ENCODE assay signal across 24 cellular contexts in genomic region chr2:75527676-75528075, GRCh38. TPM values are rescaled to one million over a fixed set of nuclear protein-coding genes. Genes with fewer than 3 reads are reported as not detected.
"Had no signal": no experiment of that assay in that cellular context is flagged by ENCODE, and none has a peak within 500 bp of the region (broad histone marks: within the 10 kb centered on the region; RNA-seq: fewer than 3 reads in every experiment).

No MANE protein-coding gene starts in this region.

- H3K9me3 Mint-ChIP-seq: activated naive CD4-positive, alpha-beta T cell treated with anti-CD3 and anti-CD28 coated beads, Interleukin-2, amount 50 U/mL, for 24 hours; activated T-cell treated with anti-CD3 and anti-CD28 coated beads, Interleukin-2, amount 50 U/mL, for 72 hours; endodermal cell; naive B cell; neural progenitor cell; stimulated activated naive CD8-positive, alpha-beta T cell treated with anti-CD3 and anti-CD28 coated beads, Interleukin-15, amount 100 ng/mL, for 72 hours; T-helper 1 cell treated with Interleukin-12 subunit alpha and Interleukin-12 subunit beta and Interleukin-4 antibody, amounts not matched to agents 30 μg/mL and 1 μg/mL, for 36 hours had no signal

- H3K4me2 ChIP-seq: neural progenitor cell had no signal

- DNase-seq: activated CD4-positive, alpha-beta T cell treated with anti-CD3 and anti-CD28 coated beads for 1 hour; activated effector memory CD4-positive, alpha-beta T cell treated with anti-CD3 and anti-CD28 coated beads, Interleukin-2, amount 50 U/mL, for 16 hours; activated T-cell treated with anti-CD3 and anti-CD28 coated beads, Interleukin-2, amount 50 U/mL, for 72 hours; hypothalamus; left lung; mucosa of descending colon; naive B cell; ovary; psoas muscle; right cardiac atrium; small intestine; stimulated activated CD4-positive, alpha-beta T cell treated with anti-CD3 and anti-CD28 coated beads, Interleukin-4, amount 100 ng/mL, for 1 hour; stimulated activated naive CD8-positive, alpha-beta T cell treated with anti-CD3 and anti-CD28 coated beads, Interleukin-15, amount 100 ng/mL, for 72 hours; transverse colon; WERI-Rb-1 had no signal

- H3K4me1 Mint-ChIP-seq: activated naive CD4-positive, alpha-beta T cell treated with anti-CD3 and anti-CD28 coated beads, Interleukin-2, amount 50 U/mL, for 24 hours; naive B cell; stimulated activated naive CD8-positive, alpha-beta T cell treated with anti-CD3 and anti-CD28 coated beads, Interleukin-15, amount 100 ng/mL, for 72 hours had no signal

- H3K4me1 ChIP-seq: left lung, neural progenitor cell, psoas muscle, suprapubic skin, transverse colon had no signal

- H2AFZ ChIP-seq: neural progenitor cell had no signal

- H3K36me3 Mint-ChIP-seq: activated naive CD4-positive, alpha-beta T cell treated with anti-CD3 and anti-CD28 coated beads, Interleukin-2, amount 50 U/mL, for 24 hours; naive B cell had no signal

- FAIRE-seq: colon, frontal cortex, small intestine had no signal

- H3K4me3 Mint-ChIP-seq: activated naive CD4-positive, alpha-beta T cell treated with anti-CD3 and anti-CD28 coated beads, Interleukin-2, amount 50 U/mL, for 24 hours; activated T-cell treated with anti-CD3 and anti-CD28 coated beads, Interleukin-2, amount 50 U/mL, for 72 hours; endodermal cell; naive B cell; neural progenitor cell; stimulated activated naive CD8-positive, alpha-beta T cell treated with anti-CD3 and anti-CD28 coated beads, Interleukin-15, amount 100 ng/mL, for 72 hours; T-helper 1 cell treated with Interleukin-12 subunit alpha and Interleukin-12 subunit beta and Interleukin-4 antibody, amounts not matched to agents 30 μg/mL and 1 μg/mL, for 36 hours had no signal

- H3K9ac ChIP-seq: neural progenitor cell had no signal

- ATAC-seq: activated T-cell treated with anti-CD3 and anti-CD28 coated beads, Interleukin-2, amount 50 U/mL, for 72 hours; left lung; mucosa of descending colon; psoas muscle; right cardiac atrium; stimulated activated naive CD8-positive, alpha-beta T cell treated with anti-CD3 and anti-CD28 coated beads, Interleukin-15, amount 100 ng/mL, for 72 hours had no signal

- H3K4me3 ChIP-seq: left lung, mucosa of descending colon, neural progenitor cell, ovary, psoas muscle, suprapubic skin, transverse colon had no signal

- H3K27me3 ChIP-seq: left lung, neural progenitor cell, ovary, suprapubic skin, transverse colon had no signal

- H3K9me3 ChIP-seq: left lung, mucosa of descending colon, ovary, psoas muscle, suprapubic skin, transverse colon had no signal

- H3K27ac Mint-ChIP-seq: activated naive CD4-positive, alpha-beta T cell treated with anti-CD3 and anti-CD28 coated beads, Interleukin-2, amount 50 U/mL, for 24 hours; activated T-cell treated with anti-CD3 and anti-CD28 coated beads, Interleukin-2, amount 50 U/mL, for 72 hours; endodermal cell; neural progenitor cell; stimulated activated naive CD8-positive, alpha-beta T cell treated with anti-CD3 and anti-CD28 coated beads, Interleukin-15, amount 100 ng/mL, for 72 hours; T-helper 1 cell treated with Interleukin-12 subunit alpha and Interleukin-12 subunit beta and Interleukin-4 antibody, amounts not matched to agents 30 μg/mL and 1 μg/mL, for 36 hours had no signal

- H3K36me3 ChIP-seq: left lung, neural progenitor cell, ovary, suprapubic skin, transverse colon, WERI-Rb-1 had no signal

- H3K27ac ChIP-seq: epithelial cell of prostate, left lung, neural progenitor cell, ovary, psoas muscle, suprapubic skin, transverse colon, WERI-Rb-1 had no signal

RNA-seq across cellular contexts. Expression of gene EVA1A, which starts 33.1 kb away (rescaled TPM):
- total RNA-seq: activated CD8-positive, alpha-beta memory T cell treated with anti-CD3 and anti-CD28 coated beads for 36 hours; transverse colon had no signal
